19 cellular contexts compared by ENCODE assay signal in the genomic region with DNA sequence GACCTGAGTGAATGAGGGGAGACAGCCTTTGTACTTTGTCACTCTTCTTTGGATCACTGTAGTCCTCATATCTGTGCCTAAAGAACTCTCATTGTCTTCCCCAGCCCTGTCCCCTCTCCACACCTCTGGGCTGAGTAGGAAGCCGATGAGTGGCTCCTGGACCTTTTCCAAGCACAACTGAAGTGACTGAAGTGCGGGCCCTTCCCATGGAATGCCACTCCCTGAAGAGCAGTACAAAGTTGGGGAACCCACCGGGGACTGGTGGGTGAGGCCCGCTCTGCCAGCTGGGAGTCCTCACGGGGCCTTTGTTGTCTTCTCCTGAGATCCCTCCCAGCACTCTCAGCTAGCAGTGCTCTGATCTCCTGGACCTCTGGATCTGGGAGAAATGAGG.
A peak's percentile ranks its signal among the peaks of the same experiment; 100 is the strongest.
DNase-seq lines count a peak whose midpoint lies in the region; ATAC-seq and TF ChIP-seq lines count a peak whose summit lies in the region.
"Had no signal": no experiment of that assay in that cellular context is flagged by ENCODE, and none has a peak within 500 bp of the region (broad histone marks: within the 10 kb centered on the region; RNA-seq: fewer than 3 reads in every experiment).

No MANE protein-coding gene starts in this region.

- peaks cover 46% of the 10 kb centered on the region for H3K36me3 Mint-ChIP-seq in activated CD4-positive, alpha-beta T cell treated with anti-CD3 and anti-CD28 coated beads, Interleukin-2, amount 10 ng/mL, durations not matched to agents 24 days and 14 days (ENCODE audit: low read depth)
- H3K36me3 Mint-ChIP-seq in chondrocyte (ENCODE audit: low read depth) (peaks cover 8% of the 10 kb centered on the region), glutamatergic neuron (ENCODE audit: unreplicated experiment) (no peaks in the 10 kb centered on the region)
- H3K36me3 Mint-ChIP-seq in activated naive CD8-positive, alpha-beta T cell treated with anti-CD3 and anti-CD28 coated beads, Interleukin-2, amount 50 U/mL, for 24 hours (ENCODE audit: low read depth) = peaks cover 11% of the 10 kb centered on the region

- H3K27me3 ChIP-seq in thyroid gland = no peaks in the 10 kb centered on the region

- no peaks in the 10 kb centered on the region for H3K9me3 ChIP-seq in thyroid gland

- 4 to 30% methylated on average over 2 to 5 of the region's 5 CpGs for WGBS in thyroid gland, 2 donors

- H3K27ac Mint-ChIP-seq in activated CD4-positive, alpha-beta T cell treated with anti-CD3 and anti-CD28 coated beads, Interleukin-2, amount 10 ng/mL, durations not matched to agents 24 days and 14 days = peak overlapping the region; percentile 29
- peak overlapping the region; percentile 93 for H3K27ac Mint-ChIP-seq in chondrocyte (ENCODE audit: unreplicated experiment)
- no peak overlapping the region for H3K27ac Mint-ChIP-seq in glutamatergic neuron (ENCODE audit: unreplicated experiment)
- H3K27ac Mint-ChIP-seq in activated naive CD8-positive, alpha-beta T cell treated with anti-CD3 and anti-CD28 coated beads, Interleukin-2, amount 50 U/mL, for 24 hours = no peak overlapping the region

- no peak for DNase-seq in activated CD4-positive, alpha-beta T cell treated with anti-CD3 and anti-CD28 coated beads, Interleukin-2, amount 10 ng/mL, durations not matched to agents 24 days and 14 days
- DNase-seq in activated CD4-positive, alpha-beta T cell treated with anti-CD3 and anti-CD28 coated beads for 1 hour = no peak
- DNase-seq in chondrocyte (ENCODE audit: low spot score) (no peak), kidney glomerular epithelial cell (lab: John Stamatoyannopoulos, UW) (peak; percentile 12), thyroid gland (peak; percentile 82 to 89), glutamatergic neuron (no peak), HuH-7.5 (ENCODE audit: low spot score) (no peak)
- DNase-seq in activated naive CD8-positive, alpha-beta T cell treated with anti-CD3 and anti-CD28 coated beads, Interleukin-2, amount 50 U/mL, for 24 hours = no peak
- DNase-seq: ACHN; activated T-cell treated with anti-CD3 and anti-CD28 coated beads, Interleukin-2, amount 50 U/mL, for 4 hours; central memory CD4-positive, alpha-beta T cell; DND-41; foreskin melanocyte; NCI-H1092 treated with DMSO at 0.1 percent for 48 hours; NCI-H524 treated with DMSO at 0.1 percent for 48 hours; stimulated activated CD4-positive, alpha-beta T cell treated with anti-CD3 and anti-CD28 coated beads, Interleukin-2, amount 100 ng/mL, for 24 hours; stimulated activated naive CD8-positive, alpha-beta T cell treated with anti-CD3 and anti-CD28 coated beads, Interleukin-15, amount 100 ng/mL, for 72 hours; WERI-Rb-1 had no signal

- H3K27me3 Mint-ChIP-seq in activated CD4-positive, alpha-beta T cell treated with anti-CD3 and anti-CD28 coated beads, Interleukin-2, amount 10 ng/mL, durations not matched to agents 24 days and 14 days = no peaks in the 10 kb centered on the region
- H3K27me3 Mint-ChIP-seq in chondrocyte (ENCODE audit: low read depth) (no peaks in the 10 kb centered on the region), glutamatergic neuron (ENCODE audit: unreplicated experiment) (peaks cover 5% of the 10 kb centered on the region)
- no peaks in the 10 kb centered on the region for H3K27me3 Mint-ChIP-seq in activated naive CD8-positive, alpha-beta T cell treated with anti-CD3 and anti-CD28 coated beads, Interleukin-2, amount 50 U/mL, for 24 hours
- H3K27me3 Mint-ChIP-seq: stimulated activated naive CD8-positive, alpha-beta T cell treated with anti-CD3 and anti-CD28 coated beads, Interleukin-15, amount 100 ng/mL, for 72 hours had no signal

- H3K4me3 ChIP-seq in thyroid gland (replicated peaks in 1 of 3) = no peak overlapping the region

- H3K36me3 ChIP-seq in thyroid gland = peaks cover 5 to 34% of the 10 kb centered on the region in 2 donors
- H3K36me3 ChIP-seq: WERI-Rb-1 had no signal

- H3K4me1 ChIP-seq in thyroid gland = peaks cover 33 to 41% of the 10 kb centered on the region in 2 donors

- intact Hi-C loops in activated CD4-positive, alpha-beta T cell treated with anti-CD3 and anti-CD28 coated beads, Interleukin-2, amount 10 ng/mL, durations not matched to agents 24 days and 14 days (cut with micrococcal nuclease) = no loop called here
- intact Hi-C loops in thyroid gland (cut with DNase I) = no loop called here

- no peaks in the 10 kb centered on the region for H3K9me3 Mint-ChIP-seq in activated CD4-positive, alpha-beta T cell treated with anti-CD3 and anti-CD28 coated beads, Interleukin-2, amount 10 ng/mL, durations not matched to agents 24 days and 14 days
- H3K9me3 Mint-ChIP-seq in chondrocyte (ENCODE audit: low read depth) = no peaks in the 10 kb centered on the region
- no peaks in the 10 kb centered on the region for H3K9me3 Mint-ChIP-seq in glutamatergic neuron (ENCODE audit: unreplicated experiment)
- H3K9me3 Mint-ChIP-seq in activated naive CD8-positive, alpha-beta T cell treated with anti-CD3 and anti-CD28 coated beads, Interleukin-2, amount 50 U/mL, for 24 hours = no peaks in the 10 kb centered on the region
- H3K9me3 Mint-ChIP-seq: activated T-cell treated with anti-CD3 and anti-CD28 coated beads, Interleukin-2, amount 50 U/mL, for 4 hours; stimulated activated naive CD8-positive, alpha-beta T cell treated with anti-CD3 and anti-CD28 coated beads, Interleukin-15, amount 100 ng/mL, for 72 hours had no signal

- ATAC-seq in activated naive CD8-positive, alpha-beta T cell treated with anti-CD3 and anti-CD28 coated beads, Interleukin-2, amount 50 U/mL, for 24 hours = no peak
- ATAC-seq: activated T-cell treated with anti-CD3 and anti-CD28 coated beads, Interleukin-2, amount 50 U/mL, for 4 hours; stimulated activated naive CD8-positive, alpha-beta T cell treated with anti-CD3 and anti-CD28 coated beads, Interleukin-15, amount 100 ng/mL, for 72 hours had no signal

- H3K4me1 Mint-ChIP-seq in activated CD4-positive, alpha-beta T cell treated with anti-CD3 and anti-CD28 coated beads, Interleukin-2, amount 10 ng/mL, durations not matched to agents 24 days and 14 days = peaks cover 24% of the 10 kb centered on the region
- H3K4me1 Mint-ChIP-seq in chondrocyte (ENCODE audit: low read depth) = peaks cover 63% of the 10 kb centered on the region
- H3K4me1 Mint-ChIP-seq in glutamatergic neuron (ENCODE audit: low read depth, unreplicated experiment) = peaks cover 4% of the 10 kb centered on the region
- H3K4me1 Mint-ChIP-seq in activated naive CD8-positive, alpha-beta T cell treated with anti-CD3 and anti-CD28 coated beads, Interleukin-2, amount 50 U/mL, for 24 hours = no peaks in the 10 kb centered on the region

- TF ChIP-seq POLR2A in thyroid gland (IDR thresholded peaks at IDR 0.05) = no peak

- H3K27ac ChIP-seq in thyroid gland = peak overlapping the region; percentile 58 to 79 (median 67)
- H3K27ac ChIP-seq: parathyroid adenoma, WERI-Rb-1 had no signal

- H3K4me3 Mint-ChIP-seq in activated CD4-positive, alpha-beta T cell treated with anti-CD3 and anti-CD28 coated beads, Interleukin-2, amount 10 ng/mL, durations not matched to agents 24 days and 14 days = no peak overlapping the region
- no peak overlapping the region for H3K4me3 Mint-ChIP-seq in chondrocyte (ENCODE audit: unreplicated experiment)
- no peak overlapping the region for H3K4me3 Mint-ChIP-seq in glutamatergic neuron (ENCODE audit: unreplicated experiment)
- no peak overlapping the region for H3K4me3 Mint-ChIP-seq in activated naive CD8-positive, alpha-beta T cell treated with anti-CD3 and anti-CD28 coated beads, Interleukin-2, amount 50 U/mL, for 24 hours
- H3K4me3 Mint-ChIP-seq: activated T-cell treated with anti-CD3 and anti-CD28 coated beads, Interleukin-2, amount 50 U/mL, for 4 hours; stimulated activated naive CD8-positive, alpha-beta T cell treated with anti-CD3 and anti-CD28 coated beads, Interleukin-15, amount 100 ng/mL, for 72 hours had no signal

- TF ChIP-seq CTCF in chondrocyte (IDR thresholded peaks at IDR 0.05) (no peak), thyroid gland (IDR thresholded peaks at IDR 0.05) (no peak), glutamatergic neuron (IDR thresholded peaks at IDR 0.05; ENCODE audit: partially characterized antibody, unreplicated experiment) (no peak)

Comparison
In these comparisons a context has a peak if more than half of its experiments do, and no peak if none do; other contexts are left out.
1. DNase-seq: peak in kidney glomerular epithelial cell (single experiment) and thyroid gland (2 of 2); none in activated CD4-positive, alpha-beta T cell treated with anti-CD3 and anti-CD28 coated beads, Interleukin-2, amount 10 ng/mL, durations not matched to agents 24 days and 14 days (single experiment), activated CD4-positive, alpha-beta T cell treated with anti-CD3 and anti-CD28 coated beads for 1 hour (single experiment), chondrocyte (single experiment), glutamatergic neuron (single experiment), HuH-7.5 (single experiment) and activated naive CD8-positive, alpha-beta T cell treated with anti-CD3 and anti-CD28 coated beads, Interleukin-2, amount 50 U/mL, for 24 hours (single experiment).
2. H3K27ac Mint-ChIP-seq: peak in activated CD4-positive, alpha-beta T cell treated with anti-CD3 and anti-CD28 coated beads, Interleukin-2, amount 10 ng/mL, durations not matched to agents 24 days and 14 days (single experiment) and chondrocyte (single experiment); none in glutamatergic neuron (single experiment) and activated naive CD8-positive, alpha-beta T cell treated with anti-CD3 and anti-CD28 coated beads, Interleukin-2, amount 50 U/mL, for 24 hours (single experiment).